In the genomic region with DNA sequence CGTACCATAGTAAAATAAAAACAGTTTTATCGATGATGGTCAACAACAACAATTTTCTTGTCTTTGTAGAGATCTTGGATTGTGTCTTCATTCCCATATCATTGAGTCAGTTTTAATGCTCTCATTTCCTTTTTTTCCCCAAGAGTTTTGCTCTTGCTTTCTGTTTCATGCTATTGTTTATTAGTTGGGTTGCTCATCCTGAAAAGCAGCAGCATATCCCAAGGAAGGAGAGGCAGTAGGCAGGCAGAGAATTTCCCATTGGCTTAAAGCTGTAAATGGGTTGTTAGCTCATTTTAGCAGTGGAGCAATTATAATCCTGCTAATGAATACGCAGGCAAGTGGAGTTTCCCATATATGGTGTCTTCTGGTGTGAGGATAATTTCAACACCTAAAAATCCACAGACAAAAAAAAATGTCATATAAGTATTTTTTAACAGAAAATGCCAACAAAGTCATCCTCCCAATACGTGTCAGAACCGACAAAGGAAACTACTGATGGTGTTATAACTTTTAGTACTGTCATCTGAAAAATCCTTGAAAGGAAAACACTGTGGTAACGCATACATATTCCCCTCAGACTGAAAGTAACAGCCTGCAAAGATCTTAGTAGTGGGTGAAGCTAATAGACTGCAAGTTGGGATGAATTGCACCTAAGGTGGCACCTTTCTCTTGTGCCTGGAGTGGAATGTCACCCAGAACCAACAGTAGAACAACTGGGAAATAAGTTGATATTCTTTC, we compare ENCODE assay signal across 13 cellular contexts.
"Had no signal": no experiment of that assay in that cellular context is flagged by ENCODE, and none has a peak within 500 bp of the region (broad histone marks: within the 10 kb centered on the region; RNA-seq: fewer than 3 reads in every experiment).

No MANE protein-coding gene starts in this region.

- ATAC-seq: left colon; mucosa of descending colon; naive thymus-derived CD4-positive, alpha-beta T cell; stimulated activated memory B cell treated with anti-CD40 and anti-IgM and Interleukin-4, amounts not matched to agents 10 μg/mL and 1 μg/mL and 100 μg/mL, for 72 hours; T-cell had no signal

- H3K4me1 Mint-ChIP-seq: stimulated activated memory B cell treated with anti-CD40 and anti-IgM and Interleukin-4, amounts not matched to agents 10 μg/mL and 1 μg/mL and 100 μg/mL, for 72 hours had no signal

- H3K36me3 ChIP-seq: ascending aorta, breast epithelium, tibial nerve, uterus had no signal

- H3K9me3 ChIP-seq: ascending aorta, breast epithelium, mucosa of descending colon, tibial nerve, uterus had no signal

- H3K4me1 ChIP-seq: ascending aorta, tibial nerve, uterus had no signal

- H3K9me3 Mint-ChIP-seq: activated naive CD4-positive, alpha-beta T cell treated with anti-CD3 and anti-CD28 coated beads, Interleukin-2, amount 10 ng/mL, durations not matched to agents 7 days and 5 days; naive thymus-derived CD4-positive, alpha-beta T cell; stimulated activated memory B cell treated with anti-CD40 and anti-IgM and Interleukin-4, amounts not matched to agents 10 μg/mL and 1 μg/mL and 100 μg/mL, for 72 hours; T-cell had no signal

- H3K27ac Mint-ChIP-seq: activated naive CD4-positive, alpha-beta T cell treated with anti-CD3 and anti-CD28 coated beads, Interleukin-2, amount 10 ng/mL, durations not matched to agents 7 days and 5 days; stimulated activated memory B cell treated with anti-CD40 and anti-IgM and Interleukin-4, amounts not matched to agents 10 μg/mL and 1 μg/mL and 100 μg/mL, for 72 hours; T-cell had no signal

- H3K4me3 Mint-ChIP-seq: activated naive CD4-positive, alpha-beta T cell treated with anti-CD3 and anti-CD28 coated beads, Interleukin-2, amount 10 ng/mL, durations not matched to agents 7 days and 5 days; stimulated activated memory B cell treated with anti-CD40 and anti-IgM and Interleukin-4, amounts not matched to agents 10 μg/mL and 1 μg/mL and 100 μg/mL, for 72 hours; T-cell had no signal

- DNase-seq: activated CD4-positive, alpha-beta T cell treated with anti-CD3 and anti-CD28 coated beads for 48 hours; activated naive CD4-positive, alpha-beta T cell treated with anti-CD3 and anti-CD28 coated beads, Interleukin-2, amount 10 ng/mL, durations not matched to agents 7 days and 5 days; activated T-cell treated with anti-CD3 and anti-CD28 coated beads, Interleukin-2, amount 50 U/mL, for 1 hour; left colon; mucosa of descending colon; naive thymus-derived CD4-positive, alpha-beta T cell; stimulated activated CD4-positive, alpha-beta T cell treated with anti-CD3 and anti-CD28 coated beads, Interleukin-2, amount 100 ng/mL, for 48 hours; T-cell; uterus had no signal

- H3K4me3 ChIP-seq: ascending aorta, breast epithelium, mucosa of descending colon, tibial nerve, uterus had no signal

- H3K27me3 Mint-ChIP-seq: activated naive CD4-positive, alpha-beta T cell treated with anti-CD3 and anti-CD28 coated beads, Interleukin-2, amount 10 ng/mL, durations not matched to agents 7 days and 5 days; naive thymus-derived CD4-positive, alpha-beta T cell; stimulated activated memory B cell treated with anti-CD40 and anti-IgM and Interleukin-4, amounts not matched to agents 10 μg/mL and 1 μg/mL and 100 μg/mL, for 72 hours; T-cell had no signal

- H3K27ac ChIP-seq: ascending aorta, breast epithelium, tibial nerve, uterus had no signal
